In genomic region chr11:66480116-66480938, GRCh38 we compare ENCODE assay signal across 8 cellular contexts. TPM values are rescaled to one million over a fixed set of nuclear protein-coding genes. Genes with fewer than 3 reads are reported as not detected.
DNase-seq lines count a peak whose midpoint lies in the region; ATAC-seq and TF ChIP-seq lines count a peak whose summit lies in the region.

DPP3 (plus strand) TSS chr11:66480434; CDS start chr11:66482201, 1,767 bp downstream.

- H3K4me3 Mint-ChIP-seq in nephron: peak within 1 kb of the TSS; percentile 93 to 95 (median 94)
- peak within 1 kb of the TSS; percentile 89 for H3K4me3 Mint-ChIP-seq in stimulated activated naive CD8-positive, alpha-beta T cell treated with anti-CD3 and anti-CD28 coated beads, Interleukin-15, Interleukin-2, amounts not matched to agents 100 ng/mL and 50 ng/mL, for 24 hours

- H3K27ac ChIP-seq in RWPE2 (ENCODE audit: poor library complexity, severe bottlenecking): peak within 1 kb of the TSS; percentile 78

- H3K4me3 ChIP-seq in RWPE2 (ENCODE audit: severe bottlenecking): peak within 1 kb of the TSS; percentile 48
- H3K4me3 ChIP-seq in fibroblast of pulmonary artery (replicated peaks; ENCODE audit: low read depth, low read length): peak within 1 kb of the TSS; percentile 91

- no peaks in the 10 kb centered on the region for H3K36me3 Mint-ChIP-seq in nephron (ENCODE audit: low read depth)
- H3K36me3 Mint-ChIP-seq in stimulated activated naive CD8-positive, alpha-beta T cell treated with anti-CD3 and anti-CD28 coated beads, Interleukin-15, Interleukin-2, amounts not matched to agents 100 ng/mL and 50 ng/mL, for 24 hours (ENCODE audit: low read depth): peaks cover 16% of the 10 kb centered on the region

- TF ChIP-seq CTCF in RWPE2 (IDR thresholded peaks at IDR 0.05; ENCODE audit: poor library complexity, severe bottlenecking) (no peak), fibroblast of pulmonary artery (IDR thresholded peaks at IDR 0.05; ENCODE audit: low read length, missing control alignments) (no peak), nephron (IDR thresholded peaks at IDR 0.05; ENCODE audit: unreplicated experiment in 3 of 3) (no peak)

- peaks cover 4% of the 10 kb centered on the region; the same call in 1 of the 2 replicates for H3K36me3 ChIP-seq in RWPE2 (ENCODE audit: low read depth)

- DNase-seq in EH (ENCODE audit: low read depth) (peak; percentile 96), H4 (ENCODE audit: low spot score) (peak; percentile 92), LoVo (ENCODE audit: low spot score) (peak; percentile 97), RWPE2 (ENCODE audit: low spot score) (peak; percentile 96), fibroblast of pulmonary artery (ENCODE audit: low read depth) (peak; percentile 96)
- DNase-seq in activated T-helper 9 cell treated with anti-CD3 and anti-CD28 coated beads, Interleukin-2, amount 50 U/mL, for 16 hours (ENCODE audit: low read depth): peak; percentile 93

- H3K9me3 Mint-ChIP-seq in nephron: no peaks in the 10 kb centered on the region
- H3K9me3 Mint-ChIP-seq in stimulated activated naive CD8-positive, alpha-beta T cell treated with anti-CD3 and anti-CD28 coated beads, Interleukin-15, Interleukin-2, amounts not matched to agents 100 ng/mL and 50 ng/mL, for 24 hours: no peaks in the 10 kb centered on the region

- H3K4me1 Mint-ChIP-seq in nephron: peaks cover 32% of the 10 kb centered on the region
- peaks cover 29% of the 10 kb centered on the region for H3K4me1 Mint-ChIP-seq in stimulated activated naive CD8-positive, alpha-beta T cell treated with anti-CD3 and anti-CD28 coated beads, Interleukin-15, Interleukin-2, amounts not matched to agents 100 ng/mL and 50 ng/mL, for 24 hours (ENCODE audit: low read depth)

- H3K27me3 ChIP-seq in RWPE2 (ENCODE audit: insufficient read depth, poor library complexity, severe bottlenecking): no peaks in the 10 kb centered on the region

- H3K9me3 ChIP-seq in RWPE2 (ENCODE audit: severe bottlenecking): no peaks in the 10 kb centered on the region

- no peaks in the 10 kb centered on the region for H3K4me1 ChIP-seq in RWPE2 (ENCODE audit: insufficient read depth, poor library complexity, severe bottlenecking)

- peak within 1 kb of the TSS; percentile 80 to 96 (median 84) for H3K27ac Mint-ChIP-seq in nephron
- peak within 1 kb of the TSS; percentile 79 for H3K27ac Mint-ChIP-seq in stimulated activated naive CD8-positive, alpha-beta T cell treated with anti-CD3 and anti-CD28 coated beads, Interleukin-15, Interleukin-2, amounts not matched to agents 100 ng/mL and 50 ng/mL, for 24 hours

- ATAC-seq in RWPE2 (ENCODE audit: low read depth): peak; percentile 86

- H3K27me3 Mint-ChIP-seq in nephron (ENCODE audit: low read depth): no peaks in the 10 kb centered on the region
- no peaks in the 10 kb centered on the region for H3K27me3 Mint-ChIP-seq in stimulated activated naive CD8-positive, alpha-beta T cell treated with anti-CD3 and anti-CD28 coated beads, Interleukin-15, Interleukin-2, amounts not matched to agents 100 ng/mL and 50 ng/mL, for 24 hours

RNA-seq across cellular contexts. Expression of gene DPP3, which starts in this region (rescaled TPM):
- total RNA-seq in H4 (2014; rRNA removed; shearing (Covaris generic)): 61.4 and 66.7 TPM in 2 replicates

Comparison
In these comparisons a context has a peak if more than half of its experiments do, and no peak if none do; other contexts are left out.
1. Peak in every context shown above with its lines: DNase-seq, ATAC-seq, H3K4me3 ChIP-seq and H3K27ac ChIP-seq.